8 cellular contexts compared by ENCODE assay signal in the genomic region with DNA sequence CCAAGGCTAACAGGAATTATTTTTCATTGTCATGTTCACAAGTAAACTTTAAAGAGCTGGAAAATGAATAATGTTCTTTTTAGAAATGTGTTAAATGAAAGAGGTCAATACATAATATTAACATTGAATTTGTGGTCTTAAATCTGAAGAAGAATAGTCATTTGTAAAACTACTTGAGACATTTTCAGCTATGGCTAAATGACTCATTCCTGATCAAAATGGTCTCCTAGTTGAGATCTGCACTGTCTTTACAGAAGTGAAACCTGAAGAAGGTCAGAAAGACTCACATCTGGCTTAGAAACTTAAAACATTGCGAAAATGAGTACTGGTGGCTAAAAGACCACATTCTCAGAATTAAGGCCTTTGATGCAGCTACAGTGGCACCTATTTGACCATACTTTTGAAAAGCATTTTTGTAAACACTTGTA. TPM values are rescaled to one million over a fixed set of nuclear protein-coding genes. Genes with fewer than 3 reads are reported as not detected.
A peak's percentile ranks its signal among the peaks of the same experiment; 100 is the strongest.
DNase-seq lines count a peak whose midpoint lies in the region; ATAC-seq and TF ChIP-seq lines count a peak whose summit lies in the region.

No MANE protein-coding gene starts in this region.

- CTCF ChIA-PET in HEK293T (lab: Yijun Ruan, JAX): no interaction called here

- no peaks in the 10 kb centered on the region for H3K27me3 Mint-ChIP-seq in mesothelial cell of epicardium (ENCODE audit: low read depth)

- ATAC-seq in GM18858 (IDR thresholded peaks at IDR 0.05; ENCODE audit: unreplicated experiment) (peak; percentile 92), HG02610 (IDR thresholded peaks at IDR 0.05; ENCODE audit: unreplicated experiment) (peak; percentile 92)

- peak overlapping the region; percentile 64 for H3K27ac Mint-ChIP-seq in mesothelial cell of epicardium

- peaks cover 1% of the 10 kb centered on the region for H3K36me3 Mint-ChIP-seq in mesothelial cell of epicardium

- no peak overlapping the region for H3K4me3 Mint-ChIP-seq in mesothelial cell of epicardium

- DNase-seq in NOMO-1 (lab: John Stamatoyannopoulos, UW; ENCODE audit: unreplicated experiment in 2 of 2) (peak; percentile 29 to 78), mesothelial cell of epicardium (ENCODE audit: low spot score in 2 of 2, unreplicated experiment in 2 of 2) (no peak), HEK293T (ENCODE audit: extremely low spot score) (no peak), COR-L47 (lab: John Stamatoyannopoulos, UW) (no peak), DMS53 treated with DMSO at 0.1 percent for 48 hours (lab: John Stamatoyannopoulos, UW; ENCODE audit: unreplicated experiment) (no peak)
- no peak for DNase-seq in activated CD4-positive, alpha-beta T cell treated with anti-CD3 and anti-CD28 coated beads, Interleukin-2, amount 50 U/mL, for 4 hours

- H3K4me1 Mint-ChIP-seq in mesothelial cell of epicardium: peaks cover 17% of the 10 kb centered on the region

- POLR2A ChIA-PET in HEK293T (lab: Yijun Ruan, JAX): no interaction called here

- H3K9me3 Mint-ChIP-seq in mesothelial cell of epicardium: peaks cover 5% of the 10 kb centered on the region

- no peak for TF ChIP-seq CTCF in mesothelial cell of epicardium (IDR thresholded peaks at IDR 0.05; ENCODE audit: unreplicated experiment)

TF ChIP-seq in HEK293T, 16 proteins besides CTCF, POLR2A, EP300 and RAD21:
- no peak for TF ChIP-seq BHLHE40 (IDR thresholded peaks at IDR 0.05; ENCODE audit: borderline replicate concordance)
- TF ChIP-seq LEF1 (IDR thresholded peaks at IDR 0.05; ENCODE audit: borderline replicate concordance): no peak
- no peak for TF ChIP-seq HDGF (IDR thresholded peaks at IDR 0.05; ENCODE audit: borderline replicate concordance)
- TF ChIP-seq FOXA1 (IDR thresholded peaks at IDR 0.05): no peak
- no peak for TF ChIP-seq ZNF384 (IDR thresholded peaks at IDR 0.05)
- TF ChIP-seq SUZ12 (IDR thresholded peaks at IDR 0.05): no peak
- TF ChIP-seq NFRKB (IDR thresholded peaks at IDR 0.05): no peak
TF ChIP-seq in HEK293T: peak in this region for 0.

RNA-seq across cellular contexts. Expression of gene PIK3CG, which starts 5.9 kb away (rescaled TPM):
- 0.07 to 0.11 TPM (median 0.09 TPM) in 3 replicates for total RNA-seq in mesothelial cell of epicardium

Comparison
In these comparisons a context has a peak if more than half of its experiments do, and no peak if none do; other contexts are left out.
1. DNase-seq: peak in NOMO-1 (2 of 2); none in mesothelial cell of epicardium (0 of 2), HEK293T (single experiment), COR-L47 (single experiment), activated CD4-positive, alpha-beta T cell treated with anti-CD3 and anti-CD28 coated beads, Interleukin-2, amount 50 U/mL, for 4 hours (0 of 2) and DMS53 treated with DMSO at 0.1 percent for 48 hours (single experiment).